23 cellular contexts compared by ENCODE assay signal in genomic region chr13:29136341-29136740, GRCh38.
"Had no signal": no experiment of that assay in that cellular context is flagged by ENCODE, and none has a peak within 500 bp of the region (broad histone marks: within the 10 kb centered on the region; RNA-seq: fewer than 3 reads in every experiment).

No MANE protein-coding gene starts in this region.

- H3K4me2 ChIP-seq: SK-N-SH had no signal

- H3K27ac ChIP-seq: RWPE1 had no signal

- H3K9me2 ChIP-seq: SK-N-SH had no signal

- H3K9me3 ChIP-seq: SK-N-SH had no signal

- ATAC-seq: Panc1 had no signal

- H3K9ac ChIP-seq: SK-N-SH had no signal

- DNase-seq: IMR-90, Karpas-422, KG1, MV-4-11, NCI-H1048, NCI-H1105 treated with DMSO at 0.1 percent for 48 hours, NCI-H1417 treated with DMSO at 0.1 percent for 48 hours, NCI-H146, NCI-H1694 treated with DMSO at 0.1 percent for 48 hours, NCI-H1930, NCI-H2081, NCI-H2171, NCI-H226, NCI-H446, NCI-H510A, NCI-H524 treated with DMSO at 0.1 percent for 48 hours, NCI-H69, NCI-H774, SHP77, SK-N-SH, SW 1271 had no signal
